11 cellular contexts compared by ENCODE assay signal in genomic region chrX:38103857-38104812, GRCh38.
A peak's percentile ranks its signal among the peaks of the same experiment; 100 is the strongest.
DNase-seq lines count a peak whose midpoint lies in the region; ATAC-seq and TF ChIP-seq lines count a peak whose summit lies in the region.
"Had no signal": no experiment of that assay in that cellular context is flagged by ENCODE, and none has a peak within 500 bp of the region (broad histone marks: within the 10 kb centered on the region; RNA-seq: fewer than 3 reads in every experiment).

No MANE protein-coding gene starts in this region.

- ATAC-seq in GM19025 (IDR thresholded peaks at IDR 0.05; ENCODE audit: low read depth, unreplicated experiment), result peak; percentile 91
- peak; percentile 84 for ATAC-seq in HG02571 (IDR thresholded peaks at IDR 0.05; ENCODE audit: unreplicated experiment)
- peak; percentile 84 for ATAC-seq in HG03439 (IDR thresholded peaks at IDR 0.05; ENCODE audit: unreplicated experiment)
- peak; percentile 29 to 60 (median 39) for ATAC-seq in natural killer cell
- ATAC-seq: naive thymus-derived CD4-positive, alpha-beta T cell; Panc1 had no signal

- H3K9me3 Mint-ChIP-seq in natural killer cell (peaks cover 2% of the 10 kb centered on the region in 2 donors), progenitor cell of endocrine pancreas (ENCODE audit: low read depth) (peaks cover 24% of the 10 kb centered on the region)

- DNase-seq in natural killer cell, result no peak
- no peak for DNase-seq in progenitor cell of endocrine pancreas (ENCODE audit: low spot score, unreplicated experiment)
- DNase-seq in NCI-H345 treated with DMSO at 0.1 percent for 48 hours (lab: John Stamatoyannopoulos, UW; ENCODE audit: unreplicated experiment), result no peak
- no peak for DNase-seq in C1 segment of cervical spinal cord (lab: John Stamatoyannopoulos, UW)
- DNase-seq: naive thymus-derived CD4-positive, alpha-beta T cell; NCI-H146; stimulated activated CD4-positive, alpha-beta T cell treated with anti-CD3 and anti-CD28 coated beads, Interleukin-15, amount 100 ng/mL, for 24 hours had no signal

- intact Hi-C loops in natural killer cell (cut with micrococcal nuclease), result no loop called here

- H3K27me3 Mint-ChIP-seq in natural killer cell (ENCODE audit: low read depth in 2 of 2) (no peaks in the 10 kb centered on the region), progenitor cell of endocrine pancreas (no peaks in the 10 kb centered on the region)
- H3K27me3 Mint-ChIP-seq: naive thymus-derived CD4-positive, alpha-beta T cell had no signal

- H3K36me3 Mint-ChIP-seq in natural killer cell (peaks cover 4% of the 10 kb centered on the region), progenitor cell of endocrine pancreas (ENCODE audit: insufficient read depth) (peaks cover 7% of the 10 kb centered on the region)
- H3K36me3 Mint-ChIP-seq: naive thymus-derived CD4-positive, alpha-beta T cell had no signal

- H3K27ac Mint-ChIP-seq in natural killer cell (peak overlapping the region in 1 of 2 donors; percentile 66), progenitor cell of endocrine pancreas (no peak overlapping the region)
- H3K27ac Mint-ChIP-seq: naive thymus-derived CD4-positive, alpha-beta T cell had no signal

- peaks cover 11% of the 10 kb centered on the region in 2 donors for H3K4me1 Mint-ChIP-seq in natural killer cell
- peaks cover 2% of the 10 kb centered on the region for H3K4me1 Mint-ChIP-seq in progenitor cell of endocrine pancreas (ENCODE audit: low read depth)

- TF ChIP-seq CTCF in natural killer cell (IDR thresholded peaks at IDR 0.05), result no peak
- no peak for TF ChIP-seq CTCF in progenitor cell of endocrine pancreas (IDR thresholded peaks at IDR 0.05; ENCODE audit: unreplicated experiment)

- no peak overlapping the region for H3K4me3 Mint-ChIP-seq in natural killer cell
- H3K4me3 Mint-ChIP-seq in progenitor cell of endocrine pancreas (ENCODE audit: low read depth), result no peak overlapping the region
- H3K4me3 Mint-ChIP-seq: naive thymus-derived CD4-positive, alpha-beta T cell had no signal

Comparison
In these comparisons a context has a peak if more than half of its experiments do, and no peak if none do; other contexts are left out.
1. ATAC-seq: peak in every context shown above with its lines; median percentile 91 in GM19025; 84 in HG02571; 84 in HG03439; 39 in natural killer cell.